Comparison of ENCODE assay signal across 11 cellular contexts in the genomic region with DNA sequence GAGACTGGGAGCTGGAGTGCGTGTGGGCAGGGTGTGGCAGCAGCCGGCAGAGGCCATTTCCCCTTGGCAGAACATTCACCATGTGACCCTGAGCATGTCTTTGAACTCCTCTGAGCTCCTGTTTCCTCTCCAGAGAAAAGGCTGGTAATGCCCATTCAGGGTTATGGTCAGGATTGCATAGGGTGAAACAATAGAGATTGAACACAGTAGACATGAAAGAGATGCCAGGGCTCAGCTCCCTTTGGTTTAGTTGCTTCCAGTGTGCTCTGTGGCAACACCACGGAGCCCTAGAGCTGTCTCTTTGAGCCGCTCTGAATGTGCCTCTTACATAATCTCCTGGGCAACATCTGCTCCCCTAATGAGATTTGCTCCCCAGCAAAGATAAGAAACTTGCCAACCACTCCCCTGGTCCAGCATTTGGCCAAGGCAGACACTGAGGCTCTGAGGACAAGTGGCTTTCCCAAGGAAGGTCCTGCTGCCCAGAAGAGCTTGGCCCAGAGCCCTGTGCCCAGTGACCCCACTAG. TPM values are rescaled to one million over a fixed set of nuclear protein-coding genes. Genes with fewer than 3 reads are reported as not detected.
DNase-seq lines count a peak whose midpoint lies in the region; ATAC-seq and TF ChIP-seq lines count a peak whose summit lies in the region.
"Had no signal": no experiment of that assay in that cellular context is flagged by ENCODE, and none has a peak within 500 bp of the region (broad histone marks: within the 10 kb centered on the region; RNA-seq: fewer than 3 reads in every experiment).

No MANE protein-coding gene starts in this region.

- H4K8ac ChIP-seq in H9 (replicated peaks; ENCODE audit: insufficient read length, low read depth, low read length) = no peak overlapping the region

- no CpG with 5 or more reads among the region's 4 CpGs for whole genome bisulfite sequencing in H9 (ENCODE audit: extremely low coverage, insufficient read length, low lambda C conversion rate)

- H2BK120ac ChIP-seq in H9 (ENCODE audit: low read depth, low read length, poor library complexity, severe bottlenecking) = no peak overlapping the region

- no peaks in the 10 kb centered on the region for H3K4me1 ChIP-seq in H9 (ENCODE audit: insufficient read depth, low read length)
- peaks cover 7% of the 10 kb centered on the region for H3K4me1 ChIP-seq in neural progenitor cell

- H2BK20ac ChIP-seq in H9 (ENCODE audit: low read depth, low read length, poor library complexity, severe bottlenecking) = no peak overlapping the region

- H3K36me3 ChIP-seq in neural progenitor cell = no peaks in the 10 kb centered on the region

- H3K27me3 Mint-ChIP-seq in H9 (ENCODE audit: low read depth) (peaks cover 15% of the 10 kb centered on the region), neural progenitor cell (ENCODE audit: insufficient read depth, low read depth) (peaks cover 2% of the 10 kb centered on the region)

- no peak overlapping the region for H2AFZ ChIP-seq in H9 (ENCODE audit: low read length)
- H2AFZ ChIP-seq in neural progenitor cell (replicated peaks) = no peak overlapping the region

- H2AK5ac ChIP-seq in H9 (ENCODE audit: insufficient read length, low read length) = no peak overlapping the region

- H2BK12ac ChIP-seq in H9 (ENCODE audit: insufficient read length, low read depth, low read length) = no peak overlapping the region

- no peak overlapping the region for H3K4me3 ChIP-seq in neural progenitor cell

- no peak for ATAC-seq in GM19455 (IDR thresholded peaks at IDR 0.05; ENCODE audit: unreplicated experiment)

- H3K4me2 ChIP-seq in H9 (ENCODE audit: insufficient read depth, insufficient read length, low read length) (no peak overlapping the region), neural progenitor cell (no peak overlapping the region)

- no peaks in the 10 kb centered on the region for H4K20me1 ChIP-seq in H9 (ENCODE audit: control insufficient read depth, insufficient read depth, insufficient read length)
- no peaks in the 10 kb centered on the region for H4K20me1 ChIP-seq in neural progenitor cell (ENCODE audit: low read depth)

- no peak overlapping the region for H3T11ph ChIP-seq in H9 (ENCODE audit: low read length)

- no peaks in the 10 kb centered on the region for H3K23me2 ChIP-seq in H9 (ENCODE audit: insufficient read length, low read depth, low read length, poor library complexity, severe bottlenecking)

- no peaks in the 10 kb centered on the region for H3F3A ChIP-seq in neural progenitor cell (ENCODE audit: low read depth)

- H3K9ac ChIP-seq in H9 (ENCODE audit: extremely low read depth, insufficient read length, low read length) (no peak overlapping the region), neural progenitor cell (no peak overlapping the region)

- H3K27me3 ChIP-seq in H9 (ENCODE audit: insufficient read depth, low read length) (no peaks in the 10 kb centered on the region), neural progenitor cell (no peaks in the 10 kb centered on the region)

- no peak overlapping the region for H2BK15ac ChIP-seq in H9 (ENCODE audit: low read depth, low read length)

- peak overlapping the region; percentile 17 for H3K18ac ChIP-seq in H9 (ENCODE audit: insufficient read length, low read depth, low read length)

- DNase-seq in H9 (no peak), cerebellum (ENCODE audit: low spot score) (peak; percentile 37), neural progenitor cell (ENCODE audit: low spot score) (no peak), NCI-H1105 treated with DMSO at 0.1 percent for 48 hours (lab: John Stamatoyannopoulos, UW) (no peak), SKM-1 (lab: John Stamatoyannopoulos, UW; ENCODE audit: unreplicated experiment) (no peak)
- DNase-seq: COR-L47, HCEC 1CT, NCI-H226 had no signal

- no peak overlapping the region for H4K91ac ChIP-seq in H9 (ENCODE audit: insufficient read length, low read depth, low read length)

- H3K27ac Mint-ChIP-seq in H9 (no peak overlapping the region), neural progenitor cell (peak overlapping the region; percentile 25)
- H3K27ac Mint-ChIP-seq: activated naive CD4-positive, alpha-beta T cell treated with anti-CD3 and anti-CD28 coated beads, Interleukin-2, amount 50 U/mL, for 24 hours had no signal

- H3K9me3 ChIP-seq in H9 (ENCODE audit: control insufficient read depth, low read depth, low read length) (no peaks in the 10 kb centered on the region), neural progenitor cell (ENCODE audit: low read depth) (no peaks in the 10 kb centered on the region)

- no peak overlapping the region for H2BK5ac ChIP-seq in H9 (ENCODE audit: insufficient read length, low read length)

- peaks cover 0 to 5% of the 10 kb centered on the region in 2 experiments; a peak in 2 of 5 replicates for H3K9me3 Mint-ChIP-seq in H9
- H3K9me3 Mint-ChIP-seq in neural progenitor cell = no peaks in the 10 kb centered on the region
- H3K9me3 Mint-ChIP-seq: activated naive CD4-positive, alpha-beta T cell treated with anti-CD3 and anti-CD28 coated beads, Interleukin-2, amount 50 U/mL, for 24 hours had no signal

- no peaks in the 10 kb centered on the region for H3K79me1 ChIP-seq in H9 (ENCODE audit: insufficient read depth, low read depth, low read length, poor library complexity, severe bottlenecking)

- no peak overlapping the region for H3K14ac ChIP-seq in H9 (ENCODE audit: insufficient read depth, low read length)

- peaks cover 9 to 12% of the 10 kb centered on the region in 2 experiments for H3K4me1 Mint-ChIP-seq in H9
- H3K4me1 Mint-ChIP-seq in neural progenitor cell = peaks cover 18% of the 10 kb centered on the region
- H3K4me1 Mint-ChIP-seq: activated naive CD4-positive, alpha-beta T cell treated with anti-CD3 and anti-CD28 coated beads, Interleukin-2, amount 50 U/mL, for 24 hours had no signal

- no peak overlapping the region for H3K27ac ChIP-seq in H9 (ENCODE audit: insufficient read length, low read depth, low read length)
- no peak overlapping the region for H3K27ac ChIP-seq in neural progenitor cell

- H3K4me3 Mint-ChIP-seq in H9 = no peak overlapping the region
- H3K4me3 Mint-ChIP-seq in neural progenitor cell = no peak overlapping the region
- H3K4me3 Mint-ChIP-seq: activated naive CD4-positive, alpha-beta T cell treated with anti-CD3 and anti-CD28 coated beads, Interleukin-2, amount 50 U/mL, for 24 hours; T-helper 2 cell treated with Interferon-gamma antibody and Interleukin-4, amounts not matched to agents 5 μg/mL and 100 μg/mL, for 36 hours had no signal

- TF ChIP-seq CTCF in H9 (conservative IDR thresholded peaks at IDR 0.05) (no peak), neural progenitor cell (IDR thresholded peaks at IDR 0.05) (no peak)

- no peak overlapping the region for H3K4ac ChIP-seq in H9 (ENCODE audit: low read depth, low read length)

- H3K56ac ChIP-seq in H9 (ENCODE audit: insufficient read length, low read depth, low read length) = no peak overlapping the region

- no peak overlapping the region for H3K23ac ChIP-seq in H9 (ENCODE audit: insufficient read length, low read depth, low read length)

- no peak overlapping the region for H4K5ac ChIP-seq in H9 (ENCODE audit: insufficient read length, low read depth, low read length)

- no peaks in the 10 kb centered on the region for H3K79me2 ChIP-seq in H9 (ENCODE audit: insufficient read depth, low read length)
- no peaks in the 10 kb centered on the region for H3K79me2 ChIP-seq in neural progenitor cell (ENCODE audit: low read depth)

- H3K36me3 Mint-ChIP-seq in H9 (ENCODE audit: insufficient read depth in 1 of 3, low read depth in 3 of 3) = no peaks in the 10 kb centered on the region; a peak in 1 of 7 replicates
- no peaks in the 10 kb centered on the region for H3K36me3 Mint-ChIP-seq in neural progenitor cell

RNA-seq across cellular contexts. Expression of a gene that starts 4.6 kb away (rescaled TPM):
- total RNA-seq in H9 (2021) = 1.7 TPM in 2 replicates
- 5.6 TPM for total RNA-seq in cerebellum
- total RNA-seq in neural progenitor cell (ENCODE audit: low replicate concordance) = 0.69 and 2.5 TPM in 2 replicates

RNA-seq across cellular contexts. Expression of a gene that starts 14.3 kb away (rescaled TPM):
- total RNA-seq in H9 (2021) (28.6 and 32.5 TPM in 2 replicates), cerebellum (11.5 TPM), neural progenitor cell (ENCODE audit: low replicate concordance) (24.7 and 73.7 TPM in 2 replicates)

RNA-seq across cellular contexts. Expression of a gene that starts 34.0 kb away (rescaled TPM):
- 27.4 TPM in 2 replicates for total RNA-seq in H9 (2021)
- 16.6 TPM for total RNA-seq in cerebellum
- 10.8 and 19.9 TPM in 2 replicates for total RNA-seq in neural progenitor cell (ENCODE audit: low replicate concordance)

RNA-seq across cellular contexts. Expression of a gene that starts 34.1 kb away (rescaled TPM):
- total RNA-seq in H9 (2021) = 172 TPM in 2 replicates
- 59.0 TPM for total RNA-seq in cerebellum
- 113 and 153 TPM in 2 replicates for total RNA-seq in neural progenitor cell (ENCODE audit: low replicate concordance)

RNA-seq across cellular contexts. Expression of a gene that starts 59.0 kb away (rescaled TPM):
- total RNA-seq in H9 (2021) (3.9 and 5.1 TPM in 2 replicates), cerebellum (3.0 TPM), neural progenitor cell (ENCODE audit: low replicate concordance) (25.5 and 27.8 TPM in 2 replicates)
